8 cellular contexts compared by ENCODE assay signal in the genomic region with DNA sequence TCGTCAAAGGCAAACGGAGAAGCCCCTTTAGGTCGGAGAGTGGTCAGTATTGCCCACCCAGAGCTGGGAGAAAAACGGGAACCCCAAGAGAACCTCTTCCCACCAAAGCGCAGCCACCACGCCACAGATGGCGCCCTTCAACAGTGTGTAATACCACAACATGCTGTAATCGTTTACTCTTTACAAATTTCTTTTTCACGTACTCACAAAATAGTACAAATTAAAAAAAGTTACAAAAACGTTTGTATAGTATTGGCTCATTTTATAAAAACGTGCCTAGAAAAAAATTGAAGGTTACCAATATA. TPM values are rescaled to one million over a fixed set of nuclear protein-coding genes. Genes with fewer than 3 reads are reported as not detected.
DNase-seq lines count a peak whose midpoint lies in the region; ATAC-seq and TF ChIP-seq lines count a peak whose summit lies in the region.

No MANE protein-coding gene starts in this region.

- H3K4me1 ChIP-seq in endocrine pancreas (ENCODE audit: control insufficient read depth, insufficient read depth, low read length) (peaks cover 8% of the 10 kb centered on the region), mucosa of rectum (ENCODE audit: control insufficient read depth in 2 of 2, insufficient read depth in 2 of 2, low read length in 2 of 2) (peaks cover 23 to 39% of the 10 kb centered on the region in 2 donors), upper lobe of right lung (peaks cover 32% of the 10 kb centered on the region)

- peak; percentile 24 for TF ChIP-seq CTCF in upper lobe of right lung (IDR thresholded peaks at IDR 0.05)

- H3K27me3 Mint-ChIP-seq in activated CD4-positive, alpha-beta T cell treated with anti-CD3 and anti-CD28 coated beads for 36 hours = no peaks in the 10 kb centered on the region
- no peaks in the 10 kb centered on the region for H3K27me3 Mint-ChIP-seq in T-cell

- no peaks in the 10 kb centered on the region for H3K9me3 Mint-ChIP-seq in activated CD4-positive, alpha-beta T cell treated with anti-CD3 and anti-CD28 coated beads for 36 hours (ENCODE audit: low read depth)
- no peaks in the 10 kb centered on the region for H3K9me3 Mint-ChIP-seq in T-cell

- H3K9ac ChIP-seq in endocrine pancreas (ENCODE audit: control insufficient read depth, insufficient read depth, low read length) (peak overlapping the region; percentile 93), mucosa of rectum (ENCODE audit: low read depth in 1 of 2, low read length in 2 of 2) (peak overlapping the region; percentile 93 to 100)

- POLR2A ChIA-PET in activated CD4-positive, alpha-beta T cell treated with anti-CD3 and anti-CD28 coated beads for 36 hours (lab: Charles Lee) = interaction anchor here (0.6 to 3.5 kb wide), 9 partner anchors 10 to 127 kb away, joined by 3 to 53 read pairs (median 4); a partner anchor contains a TSS
- POLR2A ChIA-PET in T-cell (lab: Charles Lee) = interaction anchor here (0.5 to 4.1 kb wide), 21 partner anchors 10 to 507 kb away, joined by 3 to 66 read pairs (median 4); a partner anchor contains a TSS

- H3K27me3 ChIP-seq in endocrine pancreas (ENCODE audit: control insufficient read depth, insufficient read depth, low read length) (no peaks in the 10 kb centered on the region), mucosa of rectum (ENCODE audit: control insufficient read depth in 2 of 2, insufficient read depth in 2 of 2, low read length in 2 of 2) (no peaks in the 10 kb centered on the region), upper lobe of right lung (no peaks in the 10 kb centered on the region)

- no peaks in the 10 kb centered on the region for H3K36me3 ChIP-seq in endocrine pancreas (ENCODE audit: control insufficient read depth, insufficient read depth, low read length)
- no peaks in the 10 kb centered on the region for H3K36me3 ChIP-seq in mucosa of rectum (ENCODE audit: control insufficient read depth in 2 of 2, insufficient read depth in 2 of 2, low read length in 2 of 2)
- no peaks in the 10 kb centered on the region for H3K36me3 ChIP-seq in upper lobe of right lung

- ATAC-seq in activated CD4-positive, alpha-beta T cell treated with anti-CD3 and anti-CD28 coated beads for 36 hours = peak; percentile 4
- peak; percentile 0 for ATAC-seq in HG02938 (IDR thresholded peaks at IDR 0.05; ENCODE audit: unreplicated experiment)
- ATAC-seq in T-cell (replicated peaks in 1 of 4) = peak in 3 of 4 experiments; percentile 1 to 6 (median 1)
- peak; percentile 2 for ATAC-seq in upper lobe of right lung

- H3K9me3 ChIP-seq in endocrine pancreas (ENCODE audit: control insufficient read depth, low read length) = no peaks in the 10 kb centered on the region
- no peaks in the 10 kb centered on the region for H3K9me3 ChIP-seq in mucosa of rectum (ENCODE audit: control insufficient read depth in 2 of 2, low read length in 2 of 2)
- H3K9me3 ChIP-seq in upper lobe of right lung = no peaks in the 10 kb centered on the region

- H3K4me3 ChIP-seq in endocrine pancreas (ENCODE audit: control insufficient read depth, insufficient read depth, low read length) (peak overlapping the region; percentile 87), mucosa of rectum (ENCODE audit: low read length in 2 of 2) (peak overlapping the region; percentile 77 to 89), upper lobe of right lung (peak overlapping the region; percentile 91)

- peaks cover 23% of the 10 kb centered on the region for H3K36me3 Mint-ChIP-seq in activated CD4-positive, alpha-beta T cell treated with anti-CD3 and anti-CD28 coated beads for 36 hours (ENCODE audit: low read depth)
- peaks cover 7% of the 10 kb centered on the region for H3K36me3 Mint-ChIP-seq in T-cell

- CTCF ChIA-PET in activated CD4-positive, alpha-beta T cell treated with anti-CD3 and anti-CD28 coated beads for 36 hours (lab: Charles Lee) = interaction anchor here (0.7 to 4.4 kb wide), 21 partner anchors 8 to 360 kb away, joined by 3 to 47 read pairs (median 5); a partner anchor contains a TSS
- CTCF ChIA-PET in T-cell (lab: Charles Lee) = interaction anchor here (0.6 to 4.4 kb wide), 24 partner anchors 8 to 233 kb away, joined by 3 to 74 read pairs (median 6); a partner anchor contains a TSS

- intact Hi-C loops in activated CD4-positive, alpha-beta T cell treated with anti-CD3 and anti-CD28 coated beads for 36 hours (cut with DNase I, micrococcal nuclease) = loop anchor here (1.0 to 10.0 kb wide), 4 partner anchors 25 to 129 kb away; a partner anchor contains a TSS
- intact Hi-C loops in upper lobe of right lung (cut with DNase I) = loop anchor here (10.0 kb wide), 1 partner anchor 51 kb away; a partner anchor contains a TSS

- DNase-seq in activated CD4-positive, alpha-beta T cell treated with anti-CD3 and anti-CD28 coated beads for 36 hours = peak; percentile 71
- no peak for DNase-seq in activated CD4-positive, alpha-beta T cell treated with anti-CD3 and anti-CD28 coated beads, Interleukin-2, amount 50 U/mL, for 1 hour
- DNase-seq in T-cell (peak in 27 of 34 experiments; percentile 10 to 59 (median 40)), upper lobe of right lung (no peak), hepatic stellate cell (ENCODE audit: low spot score) (no peak)

- H3K4me1 Mint-ChIP-seq in activated CD4-positive, alpha-beta T cell treated with anti-CD3 and anti-CD28 coated beads for 36 hours = peaks cover 45% of the 10 kb centered on the region
- peaks cover 37 to 45% (median 43%) of the 10 kb centered on the region in 3 donors for H3K4me1 Mint-ChIP-seq in T-cell

- peak overlapping the region; percentile 99 for H3K27ac Mint-ChIP-seq in activated CD4-positive, alpha-beta T cell treated with anti-CD3 and anti-CD28 coated beads for 36 hours
- H3K27ac Mint-ChIP-seq in T-cell = peak overlapping the region; percentile 99

- peak overlapping the region; percentile 99 to 100 for H3K27ac ChIP-seq in mucosa of rectum (ENCODE audit: low read depth in 2 of 2, low read length in 2 of 2)
- peak overlapping the region; percentile 99 for H3K27ac ChIP-seq in upper lobe of right lung

- H3K4me3 Mint-ChIP-seq in activated CD4-positive, alpha-beta T cell treated with anti-CD3 and anti-CD28 coated beads for 36 hours = peak overlapping the region; percentile 91
- peak overlapping the region; percentile 96 to 97 (median 96) for H3K4me3 Mint-ChIP-seq in T-cell

RNA-seq across cellular contexts. Expression of a gene that starts 0.8 kb away (rescaled TPM):
- total RNA-seq in activated CD4-positive, alpha-beta T cell treated with anti-CD3 and anti-CD28 coated beads for 36 hours = 10 to 100 TPM; 56.6 to 81.5 TPM
- total RNA-seq in T-cell (10 to 100 TPM; 54.3 to 77.0 (median 73.8) TPM), upper lobe of right lung (105 TPM)

RNA-seq across cellular contexts. Expression of a gene that starts 52.7 kb away (rescaled TPM):
- total RNA-seq in activated CD4-positive, alpha-beta T cell treated with anti-CD3 and anti-CD28 coated beads for 36 hours = 100 to 1,000 TPM; 200 to 290 TPM
- 100 to 1,000 TPM; 134 to 220 (median 151) TPM for total RNA-seq in T-cell
- 139 TPM for total RNA-seq in upper lobe of right lung

Comparison
In these comparisons a context has a peak if more than half of its experiments do, and no peak if none do; other contexts are left out.
1. DNase-seq: peak in activated CD4-positive, alpha-beta T cell treated with anti-CD3 and anti-CD28 coated beads for 36 hours (single experiment) and T-cell (27 of 34); none in activated CD4-positive, alpha-beta T cell treated with anti-CD3 and anti-CD28 coated beads, Interleukin-2, amount 50 U/mL, for 1 hour (single experiment), upper lobe of right lung (single experiment) and hepatic stellate cell (single experiment).
2. Peak in every context shown above with its lines, with median percentiles within 50 percentile points of each other: ATAC-seq and H3K4me3 ChIP-seq.